Comparison of ENCODE assay signal across 21 cellular contexts in genomic region chr17:74527756-74528155, GRCh38. TPM values are rescaled to one million over a fixed set of nuclear protein-coding genes. Genes with fewer than 3 reads are reported as not detected.
A peak's percentile ranks its signal among the peaks of the same experiment; 100 is the strongest.
DNase-seq lines count a peak whose midpoint lies in the region; ATAC-seq and TF ChIP-seq lines count a peak whose summit lies in the region.
"Had no signal": no experiment of that assay in that cellular context is flagged by ENCODE, and none has a peak within 500 bp of the region (broad histone marks: within the 10 kb centered on the region; RNA-seq: fewer than 3 reads in every experiment).

No MANE protein-coding gene starts in this region.

- H3K4me3 ChIP-seq in suprapubic skin (no peak overlapping the region), colonic mucosa (no peak overlapping the region)
- H3K4me3 ChIP-seq: GM12878, GM23248 had no signal

- 91% methylated on average over 8 of the region's 8 CpGs for WGBS in suprapubic skin

- CTCF ChIA-PET in activated B cell treated with CpG ODN at 0.5 μM for 24 hours (lab: Charles Lee): interaction anchor here (0.8 to 5.7 kb wide), 2 partner anchors 149 to 159 kb away, joined by 5 to 40 read pairs; partner anchors contain the start of gene GPR142

- H3K27me3 Mint-ChIP-seq in activated B cell treated with CpG ODN at 0.5 μM for 24 hours: peaks cover 3% of the 10 kb centered on the region

- H3K9me3 ChIP-seq in suprapubic skin (no peaks in the 10 kb centered on the region), colonic mucosa (no peaks in the 10 kb centered on the region)

- H3K4me1 ChIP-seq in suprapubic skin: no peaks in the 10 kb centered on the region
- H3K4me1 ChIP-seq in colonic mucosa: no peaks in the 10 kb centered on the region

- intact Hi-C loops in activated B cell treated with CpG ODN at 0.5 μM for 24 hours (cut with micrococcal nuclease): loop anchor here (1.0 kb wide), 1 partner anchor 15 kb away; no protein-coding TSS in a partner anchor
- intact Hi-C loops in colonic mucosa (cut with DNase I): no loop called here

- no peak for TF ChIP-seq EP300 in suprapubic skin (IDR thresholded peaks at IDR 0.05)

- POLR2A ChIA-PET in activated B cell treated with CpG ODN at 0.5 μM for 24 hours (lab: Charles Lee): no interaction called here

- TF ChIP-seq POLR2A in suprapubic skin (IDR thresholded peaks at IDR 0.05): no peak

- peaks cover 2% of the 10 kb centered on the region for H3K27me3 ChIP-seq in suprapubic skin
- no peaks in the 10 kb centered on the region for H3K27me3 ChIP-seq in colonic mucosa

- peak overlapping the region; percentile 27 for H3K27ac Mint-ChIP-seq in activated B cell treated with CpG ODN at 0.5 μM for 24 hours
- H3K27ac Mint-ChIP-seq: CD8-positive, alpha-beta memory T cell had no signal

- DNase-seq in activated CD4-positive, CD25-positive, alpha-beta regulatory T cell treated with anti-CD3 and anti-CD28 coated beads, Interleukin-2, amount 50 U/mL, for 72 hours: peak; percentile 12
- DNase-seq in activated B cell treated with CpG ODN at 0.5 μM for 24 hours: no peak
- DNase-seq in left lobe of liver (ENCODE audit: low spot score): peak; percentile 40
- peak; percentile 29 for DNase-seq in suprapubic skin (ENCODE audit: low spot score in 2 of 2)
- no peak for DNase-seq in A172 (ENCODE audit: low spot score)
- DNase-seq in colonic mucosa: no peak
- DNase-seq: CD8-positive, alpha-beta memory T cell; GDM1; HCEC 1CT; KG1; NCI-H1417 treated with DMSO at 0.1 percent for 48 hours; NCI-H1930; NCI-H2171; NCI-H446; NCI-H69; SHP77 treated with DMSO at 0.1 percent for 48 hours had no signal

- H3K27ac ChIP-seq in suprapubic skin (no peak overlapping the region), colonic mucosa (no peak overlapping the region)
- H3K27ac ChIP-seq: 22Rv1, GM23248 had no signal

- H3K4me3 Mint-ChIP-seq in activated B cell treated with CpG ODN at 0.5 μM for 24 hours: no peak overlapping the region
- H3K4me3 Mint-ChIP-seq: CD8-positive, alpha-beta memory T cell had no signal

- TF ChIP-seq CTCF in activated B cell treated with CpG ODN at 0.5 μM for 24 hours (IDR thresholded peaks at IDR 0.05) (no peak), suprapubic skin (IDR thresholded peaks at IDR 0.05) (no peak), colonic mucosa (IDR thresholded peaks at IDR 0.05) (no peak)

- ATAC-seq in activated CD4-positive, CD25-positive, alpha-beta regulatory T cell treated with anti-CD3 and anti-CD28 coated beads, Interleukin-2, amount 50 U/mL, for 24 hours: no peak
- ATAC-seq in activated B cell treated with CpG ODN at 0.5 μM for 24 hours (ENCODE audit: low read depth) (no peak), left lobe of liver (no peak), HG03378 (IDR thresholded peaks at IDR 0.05; ENCODE audit: unreplicated experiment) (no peak)

- no peaks in the 10 kb centered on the region for H3K36me3 ChIP-seq in suprapubic skin
- H3K36me3 ChIP-seq in colonic mucosa: no peaks in the 10 kb centered on the region

- peaks cover 29% of the 10 kb centered on the region for H3K4me1 Mint-ChIP-seq in activated B cell treated with CpG ODN at 0.5 μM for 24 hours

- H3K9me3 Mint-ChIP-seq in activated B cell treated with CpG ODN at 0.5 μM for 24 hours: no peaks in the 10 kb centered on the region

- no peaks in the 10 kb centered on the region for H3K36me3 Mint-ChIP-seq in activated B cell treated with CpG ODN at 0.5 μM for 24 hours (ENCODE audit: low read depth)
- H3K36me3 Mint-ChIP-seq: CD8-positive, alpha-beta memory T cell had no signal

- no peak overlapping the region for H3K9ac ChIP-seq in colonic mucosa (ENCODE audit: low read depth in 2 of 2, low read length in 2 of 2)
- H3K9ac ChIP-seq: GM23248 had no signal

RNA-seq across cellular contexts. Expression of gene CD300LB, which starts 3.5 kb away (rescaled TPM):
- total RNA-seq in activated B cell treated with CpG ODN at 0.5 μM for 24 hours (not detected in 2 replicates), left lobe of liver (0.08 TPM), suprapubic skin (not detected), colonic mucosa (under 1 TPM in 1 of 2 donors, not detected in 1; 0.69 TPM)
- not detected in 2 replicates for total RNA-seq in A172 (2014; rRNA removed; shearing (Covaris generic))
- total RNA-seq: GM23248 had no signal

RNA-seq across cellular contexts. Expression of gene CD300C, which starts 18.2 kb away (rescaled TPM):
- total RNA-seq in activated B cell treated with CpG ODN at 0.5 μM for 24 hours: 0.16 and 0.17 TPM in 2 replicates
- total RNA-seq in left lobe of liver: 0.50 TPM
- under 1 TPM; 0.31 to 0.80 (median 0.53) TPM for total RNA-seq in suprapubic skin
- total RNA-seq in A172 (2014; rRNA removed; shearing (Covaris generic)): 0.45 and 0.46 TPM in 2 replicates
- 1 to 10 TPM in 1 of 2 donors, under 1 TPM in 1; 0.35 to 1.1 TPM for total RNA-seq in colonic mucosa

RNA-seq across cellular contexts. Expression of gene CD300H, which starts 39.6 kb away (rescaled TPM):
- not detected in 2 replicates for total RNA-seq in activated B cell treated with CpG ODN at 0.5 μM for 24 hours
- total RNA-seq in left lobe of liver: not detected
- total RNA-seq in suprapubic skin: not detected
- total RNA-seq in A172 (2014; rRNA removed; shearing (Covaris generic)): not detected in 2 replicates
- under 1 TPM in 1 of 2 donors, not detected in 1; 0.45 TPM for total RNA-seq in colonic mucosa
- total RNA-seq: CD8-positive, alpha-beta memory T cell; GM12878; GM23248 had no signal

Comparison
In these comparisons a context has a peak if more than half of its experiments do, and no peak if none do; other contexts are left out.
1. DNase-seq: peak in activated CD4-positive, CD25-positive, alpha-beta regulatory T cell treated with anti-CD3 and anti-CD28 coated beads, Interleukin-2, amount 50 U/mL, for 72 hours (single experiment), left lobe of liver (single experiment) and suprapubic skin (2 of 2); none in activated B cell treated with CpG ODN at 0.5 μM for 24 hours (single experiment), A172 (single experiment) and colonic mucosa (single experiment).